17 cellular contexts compared by ENCODE assay signal in genomic region chr20:1817577-1818211, GRCh38.
DNase-seq lines count a peak whose midpoint lies in the region; ATAC-seq and TF ChIP-seq lines count a peak whose summit lies in the region.
"Had no signal": no experiment of that assay in that cellular context is flagged by ENCODE, and none has a peak within 500 bp of the region (broad histone marks: within the 10 kb centered on the region; RNA-seq: fewer than 3 reads in every experiment).

No MANE protein-coding gene starts in this region.

- peak; percentile 22 for DNase-seq in H7
- DNase-seq in right lobe of liver: peak in 2 of 3 donors; percentile 44 to 46
- DNase-seq in substantia nigra (lab: John Stamatoyannopoulos, UW): no peak
- DNase-seq in NCI-H345 (lab: John Stamatoyannopoulos, UW): no peak
- DNase-seq: activated CD4-positive, alpha-beta T cell treated with anti-CD3 and anti-CD28 coated beads, Interleukin-2, amount 50 U/mL, for 4 hours; activated T-cell treated with anti-CD3 and anti-CD28 coated beads, Interleukin-2, amount 50 U/mL, for 48 hours; cortex of kidney; GOT3; kidney; NCI-H1694 treated with DMSO at 0.1 percent for 48 hours had no signal

- WGBS in right lobe of liver (ENCODE audit: insufficient coverage, low coverage, low lambda C conversion rate, missing lambda C conversion rate): 67% methylated on average over 1 of the region's 6 CpGs

- H3K4me3 Mint-ChIP-seq in brain: no peak overlapping the region

- H3K27ac Mint-ChIP-seq in brain: peak overlapping the region in 4 of 5 experiments; percentile 44 to 93 (median 52)

- no peak for ATAC-seq in right lobe of liver
- ATAC-seq in GM21529 (IDR thresholded peaks at IDR 0.05; ENCODE audit: unreplicated experiment): no peak
- ATAC-seq in GM21786 (IDR thresholded peaks at IDR 0.05; ENCODE audit: unreplicated experiment): no peak
- no peak for ATAC-seq in GM19351 (IDR thresholded peaks at IDR 0.05; ENCODE audit: unreplicated experiment)
- ATAC-seq: esophagus mucosa had no signal

- H3K27me3 ChIP-seq in H7 (ENCODE audit: control insufficient read depth, insufficient read depth, low read length) (no peaks in the 10 kb centered on the region; the same call in 1 of the 2 replicates), right lobe of liver (no peaks in the 10 kb centered on the region)

- peaks cover 7% of the 10 kb centered on the region for H3K27me3 Mint-ChIP-seq in brain

- peaks cover 64% of the 10 kb centered on the region for H3K4me1 Mint-ChIP-seq in brain

- TF ChIP-seq CTCF in brain (conservative IDR thresholded peaks at IDR 0.05): no peak
- TF ChIP-seq CTCF in right lobe of liver (IDR thresholded peaks at IDR 0.05): no peak

- intact Hi-C loops in right lobe of liver (cut with DNase I): loop anchor here (10.0 kb wide), 1 partner anchor 57 kb away; no protein-coding TSS in a partner anchor

- no peak overlapping the region for H3K27ac ChIP-seq in right lobe of liver
- H3K27ac ChIP-seq in substantia nigra (ENCODE audit: low read depth, low read length, poor library complexity, severe bottlenecking): peak overlapping the region; percentile 89
- H3K27ac ChIP-seq: C4-2B, parathyroid adenoma had no signal

- no peaks in the 10 kb centered on the region for H3K36me3 Mint-ChIP-seq in brain

- TF ChIP-seq POLR2A in right lobe of liver (IDR thresholded peaks at IDR 0.05): no peak

- H3K36me3 ChIP-seq in H7 (replicated peaks; ENCODE audit: control insufficient read depth, insufficient read depth, low read length) (no peaks in the 10 kb centered on the region), right lobe of liver (no peaks in the 10 kb centered on the region)

- H3K4me3 ChIP-seq in H7 (ENCODE audit: insufficient read depth, low read depth, low read length): no peak overlapping the region
- H3K4me3 ChIP-seq in right lobe of liver: no peak overlapping the region

- H3K4me1 ChIP-seq in right lobe of liver: peaks cover 0 to 17% (median 2%) of the 10 kb centered on the region in 4 donors

- H3K9me3 Mint-ChIP-seq in brain: peaks cover 8 to 22% (median 17%) of the 10 kb centered on the region in 5 experiments

- H3K9me3 ChIP-seq in right lobe of liver: no peaks in the 10 kb centered on the region

Comparison
In these comparisons a context has a peak if more than half of its experiments do, and no peak if none do; other contexts are left out.
1. DNase-seq: peak in H7 (single experiment) and right lobe of liver (2 of 3); none in substantia nigra (0 of 49) and NCI-H345 (single experiment).